31 cellular contexts compared by ENCODE assay signal in genomic region chr9:130924448-130924788, GRCh38. TPM values are rescaled to one million over a fixed set of nuclear protein-coding genes. Genes with fewer than 3 reads are reported as not detected.
"Had no signal": no experiment of that assay in that cellular context is flagged by ENCODE, and none has a peak within 500 bp of the region (broad histone marks: within the 10 kb centered on the region; RNA-seq: fewer than 3 reads in every experiment).

No MANE protein-coding gene starts in this region.

- H3K9ac ChIP-seq: neural progenitor cell had no signal

- H3K4me3 ChIP-seq: hepatocyte, left lung, lower lobe of right lung, neural progenitor cell, ovary, right atrium auricular region, skin epidermis, stomach, testis, thyroid gland, transverse colon, upper lobe of left lung, vagina had no signal

- H3K4me1 Mint-ChIP-seq: natural killer cell had no signal

- H3K9me3 ChIP-seq: left lung, lower lobe of right lung, ovary, right atrium auricular region, stomach, testis, thyroid gland, transverse colon, upper lobe of left lung, vagina had no signal

- H3K36me3 ChIP-seq: left lung, lower lobe of right lung, neural progenitor cell, ovary, right atrium auricular region, stomach, thyroid gland, transverse colon, upper lobe of left lung, vagina had no signal

- H3K4me1 ChIP-seq: left lung, lower lobe of right lung, upper lobe of left lung, vagina had no signal

- H3K27me3 ChIP-seq: hepatocyte, neural progenitor cell, ovary, right atrium auricular region, testis, thyroid gland, upper lobe of left lung, vagina had no signal

- H3K4me3 Mint-ChIP-seq: mesothelial cell of epicardium; naive B cell; natural killer cell; nephron progenitor cell; neural progenitor cell; stimulated activated naive B cell treated with anti-CD40 and anti-IgM and Interleukin-4, amounts not matched to agents 10 μg/mL and 1 μg/mL and 100 μg/mL, for 72 hours had no signal

- H3K27ac Mint-ChIP-seq: mesothelial cell of epicardium; naive B cell; natural killer cell; nephron progenitor cell; progenitor cell of endocrine pancreas; stimulated activated naive B cell treated with anti-CD40 and anti-IgM and Interleukin-4, amounts not matched to agents 10 μg/mL and 1 μg/mL and 100 μg/mL, for 72 hours had no signal

- ATAC-seq: left cardiac atrium; left lung; lower lobe of right lung; natural killer cell; sciatic nerve; stimulated activated naive B cell treated with anti-CD40 and anti-IgM and Interleukin-4, amounts not matched to agents 10 μg/mL and 1 μg/mL and 100 μg/mL, for 72 hours; stimulated activated naive CD8-positive, alpha-beta T cell treated with anti-CD3 and anti-CD28 coated beads, Interleukin-15, Interleukin-2, amounts not matched to agents 100 U/mL and 50 U/mL, for 24 hours had no signal

- H3K9me3 Mint-ChIP-seq: mesothelial cell of epicardium; naive B cell; natural killer cell; nephron progenitor cell; stimulated activated naive B cell treated with anti-CD40 and anti-IgM and Interleukin-4, amounts not matched to agents 10 μg/mL and 1 μg/mL and 100 μg/mL, for 72 hours had no signal

- H3K36me3 Mint-ChIP-seq: mesothelial cell of epicardium; naive B cell; natural killer cell; neural progenitor cell; stimulated activated naive B cell treated with anti-CD40 and anti-IgM and Interleukin-4, amounts not matched to agents 10 μg/mL and 1 μg/mL and 100 μg/mL, for 72 hours had no signal

- H3K4me2 ChIP-seq: hepatocyte, neural progenitor cell had no signal

- H2AFZ ChIP-seq: hepatocyte, neural progenitor cell had no signal

- H3K27ac ChIP-seq: hepatocyte, left lung, lower lobe of right lung, neural progenitor cell, ovary, right atrium auricular region, skin epidermis, stomach, testis, thyroid gland, transverse colon, upper lobe of left lung, vagina had no signal

- DNase-seq: kidney glomerular epithelial cell; left cardiac atrium; left lung; lower lobe of right lung; mammary epithelial cell; mesendoderm; naive B cell; natural killer cell; nephron progenitor cell; ovary; stimulated activated CD4-positive, alpha-beta T cell treated with anti-CD3 and anti-CD28 coated beads, Interleukin-12 subunit alpha, Interleukin-12 subunit beta, amount 100 ng/mL, for 4 hours; stimulated activated CD4-positive, alpha-beta T cell treated with anti-CD3 and anti-CD28 coated beads, Interleukin-15, amount 100 ng/mL, for 24 hours; stimulated activated CD4-positive, alpha-beta T cell treated with anti-CD3 and anti-CD28 coated beads, Interleukin-2, amount 100 ng/mL, for 24 hours; stimulated activated CD4-positive, alpha-beta T cell treated with anti-CD3 and anti-CD28 coated beads, Interleukin-4, amount 100 ng/mL, for 1 hour; stimulated activated naive B cell treated with anti-CD40 and anti-IgM and Interleukin-4, amounts not matched to agents 10 μg/mL and 1 μg/mL and 100 μg/mL, for 72 hours; stimulated activated naive CD8-positive, alpha-beta T cell treated with anti-CD3 and anti-CD28 coated beads, Interleukin-15, Interleukin-2, amounts not matched to agents 100 U/mL and 50 U/mL, for 24 hours; stomach; testis; thyroid gland; transverse colon had no signal

- H3K79me2 ChIP-seq: hepatocyte had no signal

RNA-seq across cellular contexts. Expression of gene FIBCD1, which starts 14.6 kb away (rescaled TPM):
- polyA plus RNA-seq: hepatocyte, liver had no signal

RNA-seq across cellular contexts. Expression of gene QRFP, which starts 27.8 kb away (rescaled TPM):
- polyA plus RNA-seq: keratinocyte, liver, mammary epithelial cell, ovary, stomach had no signal
